1 cellular context compared by ENCODE assay signal in the genomic region with DNA sequence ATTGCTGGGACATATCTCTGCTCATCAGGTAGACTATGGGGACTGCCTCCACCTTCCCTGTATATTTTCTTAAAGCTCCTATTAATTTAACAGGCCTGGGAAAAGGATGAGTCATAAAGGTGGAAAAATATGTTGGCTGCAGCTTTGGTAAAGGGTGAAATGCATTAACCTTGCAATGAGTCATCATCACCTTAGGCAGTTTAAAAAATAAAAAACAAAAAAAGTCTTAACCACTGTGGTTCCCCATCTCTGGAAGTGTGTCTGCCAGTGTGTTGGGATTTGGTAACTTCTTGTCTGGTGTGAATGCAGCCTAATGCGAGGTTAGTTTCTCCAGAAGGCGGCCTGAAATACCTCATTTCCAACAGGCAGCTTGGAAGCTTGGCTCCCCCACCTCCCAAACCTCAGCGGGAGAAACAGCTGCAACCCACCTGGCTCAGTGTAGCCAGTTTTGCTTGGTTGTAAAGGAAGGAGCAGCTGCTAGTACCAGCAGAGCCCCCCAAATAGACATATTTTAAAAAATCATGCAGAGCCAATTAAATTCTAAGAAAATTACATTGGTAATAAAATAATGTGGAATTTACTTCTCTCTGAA.
TF ChIP-seq lines count a peak whose summit lies in the region.

No MANE protein-coding gene starts in this region.

TF ChIP-seq in SK-N-SH, 30 proteins besides CTCF, POLR2A, EP300 and RAD21:
- TF ChIP-seq RFX5 (IDR thresholded peaks at IDR 0.05; ENCODE audit: low read length): no peak
- no peak for TF ChIP-seq TAF1 (IDR thresholded peaks at IDR 0.05; ENCODE audit: borderline replicate concordance, low read depth, low read length)
- peak; percentile 52 for TF ChIP-seq JUND (IDR thresholded peaks at IDR 0.05)
- TF ChIP-seq SIN3A (IDR thresholded peaks at IDR 0.05; ENCODE audit: borderline replicate concordance, low read depth, low read length): no peak
- TF ChIP-seq, protein P1, sequence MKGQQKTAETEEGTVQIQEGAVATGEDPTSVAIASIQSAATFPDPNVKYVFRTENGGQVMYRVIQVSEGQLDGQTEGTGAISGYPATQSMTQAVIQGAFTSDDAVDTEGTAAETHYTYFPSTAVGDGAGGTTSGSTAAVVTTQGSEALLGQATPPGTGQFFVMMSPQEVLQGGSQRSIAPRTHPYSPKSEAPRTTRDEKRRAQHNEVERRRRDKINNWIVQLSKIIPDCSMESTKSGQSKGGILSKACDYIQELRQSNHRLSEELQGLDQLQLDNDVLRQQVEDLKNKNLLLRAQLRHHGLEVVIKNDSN (IDR thresholded peaks at IDR 0.05; ENCODE audit: borderline replicate concordance, low read depth): no peak
- TF ChIP-seq TEAD4 (IDR thresholded peaks at IDR 0.05; ENCODE audit: borderline replicate concordance, insufficient read depth): no peak
- peak; percentile 64; the same call in 1 of the 2 replicates for TF ChIP-seq FOSL2 (IDR thresholded peaks at IDR 0.05; ENCODE audit: borderline replicate concordance, low read depth)
- TF ChIP-seq TCF12 (IDR thresholded peaks at IDR 0.05): peak; percentile 56
